27 cellular contexts compared by ENCODE assay signal in genomic region chr1:113282011-113282896, GRCh38.
"Had no signal": no experiment of that assay in that cellular context is flagged by ENCODE, and none has a peak within 500 bp of the region (broad histone marks: within the 10 kb centered on the region; RNA-seq: fewer than 3 reads in every experiment).

No MANE protein-coding gene starts in this region.

- H3K36me3 Mint-ChIP-seq: immature natural killer cell, natural killer cell, type B pancreatic cell had no signal

- H3K4me1 ChIP-seq: lower lobe of right lung, parathyroid adenoma, right atrium auricular region, suprapubic skin had no signal

- H3K27ac Mint-ChIP-seq: effector memory CD8-positive, alpha-beta T cell; immature natural killer cell; natural killer cell; progenitor cell of endocrine pancreas; stimulated activated naive CD8-positive, alpha-beta T cell treated with anti-CD3 and anti-CD28 coated beads, Interleukin-15, amount 100 ng/mL, for 72 hours had no signal

- FAIRE-seq: endometrium had no signal

- H3K9me3 Mint-ChIP-seq: effector memory CD8-positive, alpha-beta T cell; immature natural killer cell; natural killer cell; neural crest cell; stimulated activated naive CD8-positive, alpha-beta T cell treated with anti-CD3 and anti-CD28 coated beads, Interleukin-15, amount 100 ng/mL, for 72 hours; type B pancreatic cell had no signal

- H3K4me3 Mint-ChIP-seq: effector memory CD8-positive, alpha-beta T cell; immature natural killer cell; natural killer cell; neural crest cell; stimulated activated naive CD8-positive, alpha-beta T cell treated with anti-CD3 and anti-CD28 coated beads, Interleukin-15, amount 100 ng/mL, for 72 hours; type B pancreatic cell had no signal

- H3K36me3 ChIP-seq: esophagus squamous epithelium, lower lobe of right lung, right atrium auricular region, suprapubic skin had no signal

- H3K9me3 ChIP-seq: esophagus squamous epithelium, lower lobe of right lung, right atrium auricular region, suprapubic skin had no signal

- H3K4me1 Mint-ChIP-seq: immature natural killer cell; natural killer cell; stimulated activated naive CD8-positive, alpha-beta T cell treated with anti-CD3 and anti-CD28 coated beads, Interleukin-15, amount 100 ng/mL, for 72 hours had no signal

- DNase-seq: cortex of kidney; effector memory CD8-positive, alpha-beta T cell; erythroblast; esophagus squamous epithelium; foreskin melanocyte; hypothalamus; immature natural killer cell; islet precursor cell; kidney glomerular epithelial cell; left colon; left ventricle myocardium superior; lower lobe of right lung; natural killer cell; stimulated activated CD4-positive, alpha-beta T cell treated with anti-CD3 and anti-CD28 coated beads, Interleukin-12 subunit alpha, Interleukin-12 subunit beta, amount 100 ng/mL, for 4 hours; stimulated activated CD4-positive, alpha-beta T cell treated with anti-CD3 and anti-CD28 coated beads, Interleukin-1b, Interleukin-23, amount 100 ng/mL, for 48 hours; stimulated activated CD4-positive, alpha-beta T cell treated with anti-CD3 and anti-CD28 coated beads, Interleukin-4, amount 100 ng/mL, for 1 hour; stimulated activated CD8-positive, alpha-beta memory T cell treated with anti-CD3 and anti-CD28 coated beads, Interleukin-4, amount 100 ng/mL, for 48 hours; stimulated activated naive CD4-positive, alpha-beta T cell; stimulated activated naive CD8-positive, alpha-beta T cell treated with anti-CD3 and anti-CD28 coated beads, Interleukin-15, amount 100 ng/mL, for 72 hours had no signal

- H3K27me3 ChIP-seq: esophagus squamous epithelium, right atrium auricular region, suprapubic skin had no signal

- H3K27me3 Mint-ChIP-seq: progenitor cell of endocrine pancreas, type B pancreatic cell had no signal

- H3K27ac ChIP-seq: esophagus squamous epithelium, lower lobe of right lung, parathyroid adenoma, right atrium auricular region, suprapubic skin had no signal

- H3K4me3 ChIP-seq: esophagus squamous epithelium, lower lobe of right lung, right atrium auricular region, smooth muscle cell, suprapubic skin had no signal
